27 cellular contexts compared by ENCODE assay signal in the genomic region with DNA sequence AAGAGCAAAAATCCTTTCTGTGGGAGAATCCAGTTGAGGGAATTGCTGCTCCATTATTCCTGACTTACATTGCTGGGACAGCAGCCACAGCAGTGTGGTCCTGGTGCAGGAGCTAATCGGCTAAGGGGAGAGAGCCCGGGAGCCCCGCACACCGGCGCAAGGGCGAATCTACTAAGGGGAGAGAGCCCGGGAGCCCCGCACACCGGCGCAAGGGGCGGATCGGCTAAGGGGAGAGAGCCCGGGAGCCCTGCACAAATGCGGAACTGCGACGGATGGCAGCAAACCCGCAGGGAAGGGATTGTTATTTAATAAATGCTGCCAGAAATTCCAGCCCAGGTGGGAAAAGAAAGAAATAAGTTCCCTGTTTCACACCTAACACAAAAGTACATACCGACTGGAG.
"Had no signal": no experiment of that assay in that cellular context is flagged by ENCODE, and none has a peak within 500 bp of the region (broad histone marks: within the 10 kb centered on the region; RNA-seq: fewer than 3 reads in every experiment).

No MANE protein-coding gene starts in this region.

- H3K4me1 ChIP-seq: left lung, lower lobe of right lung had no signal

- H3K27me3 ChIP-seq: esophagus squamous epithelium, gastrocnemius medialis, heart right ventricle, left lung had no signal

- H3K4me3 ChIP-seq: esophagus squamous epithelium, gastrocnemius medialis, heart right ventricle, left lung, lower lobe of right lung, mucosa of descending colon had no signal

- H3K27ac ChIP-seq: epithelial cell of prostate, esophagus squamous epithelium, gastrocnemius medialis, heart right ventricle, left lung, lower lobe of right lung had no signal

- H3K9me3 ChIP-seq: esophagus squamous epithelium, gastrocnemius medialis, left lung, lower lobe of right lung, mucosa of descending colon had no signal

- H3K4me3 Mint-ChIP-seq: dendritic cell treated with granulocyte-macrophage colony-stimulating factor and Interleukin-4, amounts not matched to agents 40 ng/mL and 50 ng/mL, for 4 days; effector memory CD8-positive, alpha-beta T cell; endodermal cell; mesothelial cell of epicardium; naive B cell; naive thymus-derived CD8-positive, alpha-beta T cell had no signal

- FAIRE-seq: endometrium, islet of Langerhans had no signal

- H3K27ac Mint-ChIP-seq: dendritic cell treated with granulocyte-macrophage colony-stimulating factor and Interleukin-4, amounts not matched to agents 40 ng/mL and 50 ng/mL, for 4 days; endodermal cell; mesothelial cell of epicardium had no signal

- H3K9me3 Mint-ChIP-seq: dendritic cell treated with granulocyte-macrophage colony-stimulating factor and Interleukin-4, amounts not matched to agents 40 ng/mL and 50 ng/mL, for 4 days; effector memory CD8-positive, alpha-beta T cell; mesothelial cell of epicardium; naive thymus-derived CD8-positive, alpha-beta T cell had no signal

- ATAC-seq: effector memory CD8-positive, alpha-beta T cell; esophagus mucosa; gastrocnemius medialis; heart right ventricle; left cardiac atrium; left lung; left ventricle myocardium superior; lower lobe of right lung; mucosa of descending colon; naive thymus-derived CD8-positive, alpha-beta T cell had no signal

- H3K27me3 Mint-ChIP-seq: effector memory CD8-positive, alpha-beta T cell; naive B cell; naive thymus-derived CD8-positive, alpha-beta T cell had no signal

- H3K36me3 ChIP-seq: gastrocnemius medialis had no signal

- DNase-seq: cortex of kidney; effector CD8-positive, alpha-beta T cell; effector memory CD8-positive, alpha-beta T cell; endodermal cell; erythroblast; esophagus squamous epithelium; foreskin fibroblast; foreskin melanocyte; gastrocnemius medialis; glutamatergic neuron; head of caudate nucleus; heart right ventricle; hippocampal formation; left cardiac atrium; left ventricle myocardium superior; lower lobe of right lung; mesenchymal stem cell; mucosa of descending colon; naive B cell; naive thymus-derived CD8-positive, alpha-beta T cell had no signal
